9 cellular contexts compared by ENCODE assay signal in the genomic region with DNA sequence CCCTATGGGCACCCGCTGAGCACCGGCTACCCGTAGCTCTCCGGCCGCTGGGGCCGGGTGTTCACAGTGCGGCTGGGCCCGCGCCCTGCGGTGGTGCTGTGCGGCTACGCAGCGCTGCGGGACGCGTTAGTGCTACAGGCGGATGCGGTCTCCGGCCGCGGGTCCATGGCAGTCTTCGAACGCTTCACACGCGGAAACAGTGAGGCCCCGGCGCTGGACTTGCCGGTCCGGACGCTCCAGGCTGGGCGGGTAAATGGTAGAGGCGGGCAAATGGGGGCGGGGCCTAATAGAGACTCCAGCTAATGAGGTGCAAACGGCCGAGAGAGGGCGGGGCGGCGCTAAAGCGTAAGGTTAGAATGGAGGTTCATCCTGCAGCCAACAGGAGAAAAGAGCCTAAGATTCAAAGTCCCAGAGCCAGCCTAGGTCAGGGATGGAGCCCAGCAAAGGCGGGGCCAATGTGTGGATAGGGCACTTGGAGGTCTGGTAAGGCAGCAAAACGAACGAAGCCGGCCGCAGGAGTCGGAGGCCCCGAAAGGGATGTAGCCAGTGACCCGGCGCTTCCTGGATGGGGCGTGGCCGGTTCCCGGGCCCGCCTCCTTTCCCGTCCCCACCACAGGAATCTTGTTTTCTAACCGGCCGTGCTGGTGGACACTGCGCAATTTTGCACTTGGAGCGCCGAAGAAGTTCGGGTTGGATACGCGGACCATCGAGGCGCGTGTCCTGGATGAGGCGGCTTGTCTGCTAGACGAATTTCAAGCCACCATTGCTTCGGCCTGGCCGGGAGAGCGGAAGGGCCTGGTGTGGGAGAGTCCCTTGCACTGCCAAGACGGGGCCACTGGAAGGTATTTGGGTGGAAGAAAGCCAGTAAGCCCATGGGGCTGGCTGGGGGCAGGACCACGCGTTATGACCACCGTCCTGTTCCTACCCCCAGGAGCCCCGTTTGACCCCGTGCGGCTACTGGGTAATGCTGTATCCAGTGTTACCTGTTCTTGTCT. TPM values are rescaled to one million over a fixed set of nuclear protein-coding genes. Genes with fewer than 3 reads are reported as not detected.
DNase-seq lines count a peak whose midpoint lies in the region; ATAC-seq and TF ChIP-seq lines count a peak whose summit lies in the region.
"Not testable (repeated sequence)": the region's sequence is repeated elsewhere in the genome, so short reads cannot be mapped to it uniquely, and the experiment has no call there.
"Had no signal": no experiment of that assay in that cellular context is flagged by ENCODE, and none has a peak within 500 bp of the region (broad histone marks: within the 10 kb centered on the region; RNA-seq: fewer than 3 reads in every experiment).

No MANE protein-coding gene starts in this region.

- peak overlapping the region; percentile 61 to 94 (median 90) for H3K27ac Mint-ChIP-seq in CD4-positive, alpha-beta memory T cell
- H3K27ac Mint-ChIP-seq in activated CD4-positive, alpha-beta T cell treated with anti-CD3 and anti-CD28 coated beads, Interleukin-2, amount 10 ng/mL, durations not matched to agents 7 days and 5 days: peak overlapping the region; percentile 89

- not testable (repeated sequence) for H3K27me3 Mint-ChIP-seq in CD4-positive, alpha-beta memory T cell
- H3K27me3 Mint-ChIP-seq in activated CD4-positive, alpha-beta T cell treated with anti-CD3 and anti-CD28 coated beads, Interleukin-2, amount 10 ng/mL, durations not matched to agents 7 days and 5 days: peaks cover 31% of the 10 kb centered on the region

- 30% methylated on average over 9 of the region's 76 CpGs; no CpG with 5 or more reads in 1 of the 2 experiments for WGBS in IMR-90 (ENCODE audit: extremely low coverage in 2 of 2, insufficient read length in 1 of 2), 2 experiments

- H3K9me3 ChIP-seq in CD4-positive, alpha-beta memory T cell (ENCODE audit: control insufficient read depth in 1 of 2, low read length in 2 of 2); IMR-90 (ENCODE audit: control insufficient read depth, insufficient read depth, low read length); parathyroid adenoma (ENCODE audit: control insufficient read depth, low read length): not testable (repeated sequence)

- not testable (repeated sequence) for H3K4me1 ChIP-seq in CD4-positive, alpha-beta memory T cell (ENCODE audit: insufficient read depth, low read length); IMR-90 (ENCODE audit: control insufficient read depth, insufficient read depth, low read length); parathyroid adenoma

- not testable (repeated sequence) for H3K4ac ChIP-seq in IMR-90 (ENCODE audit: low read depth, low read length)

- H4K8ac ChIP-seq in IMR-90 (ENCODE audit: low read depth in 2 of 2, low read length in 2 of 2): peak overlapping the region in 1 of 2 experiments; percentile 81; a peak in 1 of 4 replicates

- TF ChIP-seq RAD21 in IMR-90 (IDR thresholded peaks at IDR 0.05; ENCODE audit: low read length): not testable (repeated sequence)

- not testable (repeated sequence) for H3K36me3 Mint-ChIP-seq in CD4-positive, alpha-beta memory T cell; activated CD4-positive, alpha-beta T cell treated with anti-CD3 and anti-CD28 coated beads, Interleukin-2, amount 10 ng/mL, durations not matched to agents 7 days and 5 days (ENCODE audit: low read depth)

- H3K4me2 ChIP-seq in IMR-90 (ENCODE audit: low read depth, low read length): peak overlapping the region; percentile 75; the same call in 1 of the 2 replicates
- H3K4me2 ChIP-seq in parathyroid adenoma (ENCODE audit: low read length): peak overlapping the region; percentile 47

- H3K4me1 Mint-ChIP-seq in CD4-positive, alpha-beta memory T cell: peaks cover 3 to 25% (median 17%) of the 10 kb centered on the region in 4 donors
- peaks cover 17% of the 10 kb centered on the region for H3K4me1 Mint-ChIP-seq in activated CD4-positive, alpha-beta T cell treated with anti-CD3 and anti-CD28 coated beads, Interleukin-2, amount 10 ng/mL, durations not matched to agents 7 days and 5 days

- not testable (repeated sequence) for H2AK9ac ChIP-seq in IMR-90 (replicated peaks; ENCODE audit: low read depth, low read length, poor library complexity)

- H3K9ac ChIP-seq in IMR-90 (ENCODE audit: low read depth, low read length); parathyroid adenoma: not testable (repeated sequence)

- H4K5ac ChIP-seq in IMR-90 (ENCODE audit: low read depth, low read length): not testable (repeated sequence)

- H3K23ac ChIP-seq in IMR-90 (ENCODE audit: low read depth, low read length): not testable (repeated sequence)

- not testable (repeated sequence) for H3K9me3 Mint-ChIP-seq in CD4-positive, alpha-beta memory T cell; activated CD4-positive, alpha-beta T cell treated with anti-CD3 and anti-CD28 coated beads, Interleukin-2, amount 10 ng/mL, durations not matched to agents 7 days and 5 days

- TF ChIP-seq POLR2A in IMR-90 (IDR thresholded peaks at IDR 0.05; ENCODE audit: low read depth, low read length): not testable (repeated sequence)

- BruUV-seq in IMR-90 (replicated peaks; lab: Mats Ljungman, UMichigan): not testable (repeated sequence)

- not testable (repeated sequence) for H2AK5ac ChIP-seq in IMR-90 (ENCODE audit: low read depth, low read length)

- not testable (repeated sequence) for H3K79me2 ChIP-seq in parathyroid adenoma

- H3K18ac ChIP-seq in IMR-90 (ENCODE audit: low read depth, low read length): not testable (repeated sequence)

- H2BK20ac ChIP-seq in IMR-90 (ENCODE audit: low read depth, low read length): not testable (repeated sequence)

- peak overlapping the region; percentile 91 to 95 (median 92) for H3K4me3 Mint-ChIP-seq in CD4-positive, alpha-beta memory T cell
- peak overlapping the region; percentile 83 for H3K4me3 Mint-ChIP-seq in activated CD4-positive, alpha-beta T cell treated with anti-CD3 and anti-CD28 coated beads, Interleukin-2, amount 10 ng/mL, durations not matched to agents 7 days and 5 days

- not testable (repeated sequence) for H3K27me3 ChIP-seq in CD4-positive, alpha-beta memory T cell (ENCODE audit: insufficient read depth, low read length); parathyroid adenoma (ENCODE audit: control insufficient read depth, insufficient read depth, low read length)
- peaks cover 19% of the 10 kb centered on the region for H3K27me3 ChIP-seq in IMR-90 (ENCODE audit: control insufficient read depth, insufficient read depth, low read length)

- H4K91ac ChIP-seq in IMR-90 (ENCODE audit: insufficient read depth, low read depth, low read length): not testable (repeated sequence)

- not testable (repeated sequence) for H2BK15ac ChIP-seq in IMR-90 (ENCODE audit: low read depth, low read length)

- POLR2A ChIA-PET in CD4-positive, alpha-beta memory T cell (lab: Charles Lee; ENCODE audit: partially characterized antibody); IMR-90 (lab: Charles Lee; ENCODE audit: unreplicated experiment); activated CD4-positive, alpha-beta T cell treated with anti-CD3 and anti-CD28 coated beads, Interleukin-2, amount 10 ng/mL, durations not matched to agents 7 days and 5 days (lab: Charles Lee): not testable (repeated sequence)

- not testable (repeated sequence) for H3K9me1 ChIP-seq in IMR-90 (ENCODE audit: insufficient read depth, low read length)

- TF ChIP-seq CTCF in IMR-90 (conservative IDR thresholded peaks at IDR 0.05; ENCODE audit: low read depth, low read length); astrocyte of the spinal cord (IDR thresholded peaks at IDR 0.05; ENCODE audit: low read depth, low read length); fibroblast of mammary gland (conservative IDR thresholded peaks at IDR 0.05; ENCODE audit: control insufficient read depth, insufficient read depth, low read depth, low read length); parathyroid adenoma (IDR thresholded peaks at IDR 0.05): not testable (repeated sequence)

- dilution Hi-C loops in IMR-90 (cut with HindIII; ENCODE audit: low sequenced_read_pairs, unreplicated experiment): not testable (repeated sequence)

- not testable (repeated sequence) for H3K27ac ChIP-seq in CD4-positive, alpha-beta memory T cell (ENCODE audit: low read depth, low read length); IMR-90 (ENCODE audit: insufficient read depth, low read length); parathyroid adenoma

- in situ Hi-C loops in IMR-90 (cut with MboI; ENCODE audit: low sequenced_read_pairs); astrocyte of the spinal cord (cut with HindIII; ENCODE audit: low sequenced_read_pairs): not testable (repeated sequence)

- H2AFZ ChIP-seq in IMR-90 (replicated peaks; ENCODE audit: low read length, poor library complexity) (peak overlapping the region; percentile 87), parathyroid adenoma (peak overlapping the region; percentile 45)

- peak overlapping the region in 1 of 2 donors; percentile 48 for H3K4me3 ChIP-seq in CD4-positive, alpha-beta memory T cell (ENCODE audit: low read length in 2 of 2)
- H3K4me3 ChIP-seq in IMR-90 (ENCODE audit: insufficient read depth, low read depth, low read length): peak overlapping the region; percentile 45
- H3K4me3 ChIP-seq in astrocyte of the spinal cord (ENCODE audit: low read depth, low read length): peak overlapping the region; percentile 28
- peak overlapping the region; percentile 32 for H3K4me3 ChIP-seq in fibroblast of mammary gland (ENCODE audit: control insufficient read depth, low read depth, low read length)
- H3K4me3 ChIP-seq in parathyroid adenoma (ENCODE audit: low read depth, low read length): peak overlapping the region; percentile 16

- not testable (repeated sequence) for H3K56ac ChIP-seq in IMR-90 (ENCODE audit: extremely low read depth, insufficient read depth, low read length)

- not testable (repeated sequence) for H3K14ac ChIP-seq in IMR-90 (replicated peaks; ENCODE audit: low read depth, low read length)

- H4K20me1 ChIP-seq in IMR-90 (ENCODE audit: insufficient read depth, low read length): not testable (repeated sequence)

- ATAC-seq in IMR-90 (ENCODE audit: low read depth): peak; percentile 98

- not testable (repeated sequence) for H2BK120ac ChIP-seq in IMR-90 (ENCODE audit: low read depth, low read length)

- H3K36me3 ChIP-seq in CD4-positive, alpha-beta memory T cell (ENCODE audit: insufficient read depth, low read length); IMR-90 (ENCODE audit: control insufficient read depth, insufficient read depth, low read length); parathyroid adenoma (ENCODE audit: control insufficient read depth, insufficient read depth, low read length): not testable (repeated sequence)

- peak; percentile 24 to 42 (median 29) for DNase-seq in CD4-positive, alpha-beta memory T cell
- DNase-seq in IMR-90 (peak; percentile 7), astrocyte of the spinal cord (ENCODE audit: low read depth, low spot score) (peak; percentile 32), fibroblast of mammary gland (ENCODE audit: low read depth) (peak; percentile 33), kidney tubule cell (ENCODE audit: low spot score) (peak; percentile 45)
- DNase-seq in activated CD4-positive, alpha-beta T cell treated with anti-CD3 and anti-CD28 coated beads, Interleukin-2, amount 10 ng/mL, durations not matched to agents 7 days and 5 days: peak; percentile 33
- DNase-seq in stimulated activated naive CD4-positive, alpha-beta T cell (lab: John Stamatoyannopoulos, UW): peak in 5 of 6 experiments; percentile 3 to 42 (median 35)

- H3K79me1 ChIP-seq in IMR-90 (ENCODE audit: low read depth in 1 of 2, low read length in 2 of 2): not testable (repeated sequence)

- intact Hi-C loops in CD4-positive, alpha-beta memory T cell (cut with micrococcal nuclease); IMR-90 (cut with micrococcal nuclease): not testable (repeated sequence)

- not testable (repeated sequence) for H2BK5ac ChIP-seq in IMR-90 (ENCODE audit: low read depth, low read length, poor library complexity, severe bottlenecking)

- CTCF ChIA-PET in CD4-positive, alpha-beta memory T cell (lab: Charles Lee; ENCODE audit: partially characterized antibody); IMR-90 (lab: Yijun Ruan, JAX): not testable (repeated sequence)
- CTCF ChIA-PET in activated CD4-positive, alpha-beta T cell treated with anti-CD3 and anti-CD28 coated beads, Interleukin-2, amount 10 ng/mL, durations not matched to agents 7 days and 5 days (lab: Charles Lee): interaction anchor here (0.6 kb wide), 1 partner anchor 33 kb away, joined by 3 read pairs; no protein-coding TSS in a partner anchor

RNA-seq across cellular contexts. Expression of a gene that starts 21.5 kb away (rescaled TPM):
- total RNA-seq in CD4-positive, alpha-beta memory T cell: not detected
- not detected for polyA plus RNA-seq in CD4-positive, alpha-beta memory T cell
- total RNA-seq in IMR-90 (2012; rRNA removed): not detected in 2 replicates
- not detected in 2 replicates for polyA plus RNA-seq in IMR-90 (2012; rRNA removed)
- polyA plus RNA-seq in IMR-90 (2012; cell fraction: cytosol; rRNA removed): not detected in 2 replicates
- polyA plus RNA-seq in IMR-90 (2012; cell fraction: nucleus; rRNA removed; ENCODE audit: low replicate concordance): not detected in 2 replicates
- total RNA-seq in activated CD4-positive, alpha-beta T cell treated with anti-CD3 and anti-CD28 coated beads, Interleukin-2, amount 10 ng/mL, durations not matched to agents 7 days and 5 days: not detected
- total RNA-seq: occipital lobe had no signal

RNA-seq across cellular contexts. Expression of a gene that starts 47.4 kb away (rescaled TPM):
- not detected for total RNA-seq in CD4-positive, alpha-beta memory T cell
- not detected for polyA plus RNA-seq in CD4-positive, alpha-beta memory T cell
- total RNA-seq in IMR-90 (2012; rRNA removed): not detected in 2 replicates
- polyA plus RNA-seq in IMR-90 (2012; rRNA removed): not detected in 2 replicates
- not detected in 2 replicates for polyA plus RNA-seq in IMR-90 (2012; cell fraction: cytosol; rRNA removed)
- polyA plus RNA-seq in IMR-90 (2012; cell fraction: nucleus; rRNA removed; ENCODE audit: low replicate concordance): not detected in 2 replicates
- not detected for total RNA-seq in activated CD4-positive, alpha-beta T cell treated with anti-CD3 and anti-CD28 coated beads, Interleukin-2, amount 10 ng/mL, durations not matched to agents 7 days and 5 days
- total RNA-seq: occipital lobe had no signal

RNA-seq across cellular contexts. Expression of a gene that starts 57.3 kb away (rescaled TPM):
- total RNA-seq in CD4-positive, alpha-beta memory T cell: under 1 TPM; 0.15 to 0.28 TPM
- not detected for polyA plus RNA-seq in CD4-positive, alpha-beta memory T cell
- total RNA-seq in IMR-90 (2012; rRNA removed): 0.54 and 0.83 TPM in 2 replicates
- 0.98 and 2.1 TPM in 2 replicates for polyA plus RNA-seq in IMR-90 (2012; rRNA removed)
- polyA plus RNA-seq in IMR-90 (2012; cell fraction: cytosol; rRNA removed): 0.75 and 1.4 TPM in 2 replicates
- polyA plus RNA-seq in IMR-90 (2012; cell fraction: nucleus; rRNA removed; ENCODE audit: low replicate concordance): 0.77 and 1.2 TPM in 2 replicates
- total RNA-seq in activated CD4-positive, alpha-beta T cell treated with anti-CD3 and anti-CD28 coated beads, Interleukin-2, amount 10 ng/mL, durations not matched to agents 7 days and 5 days: under 1 TPM; 0.17 to 0.27 TPM
